In the genomic region with DNA sequence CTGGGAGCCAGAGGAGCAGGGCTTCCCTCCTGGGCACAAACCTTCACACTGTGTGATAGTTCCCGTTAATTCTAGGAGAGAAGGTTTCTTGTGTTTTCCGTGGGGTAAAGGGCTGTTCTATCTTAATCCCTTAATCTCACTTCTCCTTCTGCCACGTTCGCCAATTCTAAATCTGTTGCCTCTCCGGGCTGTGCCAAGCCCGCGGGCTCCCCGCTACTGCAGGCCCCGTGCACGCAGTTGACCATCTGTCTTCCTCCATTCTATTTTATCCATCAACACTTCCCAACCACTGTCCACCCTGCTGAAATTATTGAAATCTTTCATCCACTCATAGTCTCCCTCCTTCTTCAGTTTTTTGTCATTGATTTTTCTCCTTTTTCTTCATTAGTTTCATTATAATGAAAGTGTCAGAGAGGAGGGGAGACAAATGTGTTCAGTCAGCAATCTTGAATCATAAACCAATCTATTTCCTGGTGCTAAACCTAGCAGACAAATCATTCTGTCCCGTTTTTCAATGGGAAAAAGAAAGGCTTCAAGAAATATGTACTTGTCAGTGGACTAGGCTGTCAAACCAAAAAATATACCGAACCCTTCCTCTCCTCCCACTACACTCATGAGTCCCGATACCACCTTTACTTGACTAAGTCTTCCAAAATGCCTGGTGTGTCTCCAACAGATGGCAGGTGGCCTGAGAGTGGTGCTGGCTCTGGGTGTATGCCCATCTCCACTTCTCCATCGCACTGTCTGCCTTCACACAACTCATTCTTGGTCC, we compare ENCODE assay signal across 1 cellular context.
TF ChIP-seq lines count a peak whose summit lies in the region.

No MANE protein-coding gene starts in this region.

TF ChIP-seq in HepG2, 621 proteins besides CTCF, POLR2A, EP300 and RAD21:
- TF ChIP-seq, protein P1, sequence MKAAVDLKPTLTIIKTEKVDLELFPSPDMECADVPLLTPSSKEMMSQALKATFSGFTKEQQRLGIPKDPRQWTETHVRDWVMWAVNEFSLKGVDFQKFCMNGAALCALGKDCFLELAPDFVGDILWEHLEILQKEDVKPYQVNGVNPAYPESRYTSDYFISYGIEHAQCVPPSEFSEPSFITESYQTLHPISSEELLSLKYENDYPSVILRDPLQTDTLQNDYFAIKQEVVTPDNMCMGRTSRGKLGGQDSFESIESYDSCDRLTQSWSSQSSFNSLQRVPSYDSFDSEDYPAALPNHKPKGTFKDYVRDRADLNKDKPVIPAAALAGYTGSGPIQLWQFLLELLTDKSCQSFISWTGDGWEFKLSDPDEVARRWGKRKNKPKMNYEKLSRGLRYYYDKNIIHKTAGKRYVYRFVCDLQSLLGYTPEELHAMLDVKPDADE (CRISPR knock-in tag; IDR thresholded peaks at IDR 0.05): no peak
- TF ChIP-seq MAFK (conservative IDR thresholded peaks at IDR 0.05 in 1 of 2, IDR thresholded peaks at IDR 0.05 in 1 of 2; ENCODE audit: low read length in 2 of 2) (peak in 1 of 2 experiments; percentile 78; a peak in 3 of 4 replicates), ZNF451 (CRISPR knock-in tag; IDR thresholded peaks at IDR 0.05) (no peak), MAFF (IDR thresholded peaks at IDR 0.05; ENCODE audit: low read depth, low read length) (peak; percentile 67)
TF ChIP-seq in HepG2: peak in this region for 2.
